In the genomic region with DNA sequence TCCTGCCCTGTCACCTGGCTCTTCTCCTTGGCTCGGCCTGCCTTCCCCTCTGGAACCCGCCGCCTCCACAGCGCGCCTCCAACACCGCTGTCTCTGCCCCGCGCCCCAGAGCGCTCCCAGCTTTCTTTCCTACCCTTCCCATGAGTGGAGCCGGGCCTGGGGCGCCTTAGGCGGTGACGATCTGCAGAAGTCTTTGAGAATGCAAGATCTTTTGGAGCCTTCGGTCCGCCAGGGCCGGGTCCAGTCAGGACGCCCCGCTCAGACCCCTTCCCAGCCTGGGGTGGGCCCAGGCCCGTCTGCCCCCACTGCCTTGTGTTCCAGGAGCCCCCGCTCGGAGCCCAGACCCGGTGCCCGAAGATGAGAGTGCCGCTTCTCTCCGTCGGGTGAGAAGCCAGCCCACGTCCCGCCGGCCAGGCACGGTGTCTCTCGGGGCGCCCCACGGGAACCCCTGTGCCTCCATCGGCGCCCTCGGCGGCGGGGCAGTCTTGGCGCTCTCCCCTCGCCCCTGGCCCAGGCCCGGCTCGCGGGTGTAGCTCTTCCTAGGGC, we compare ENCODE assay signal across 10 cellular contexts. TPM values are rescaled to one million over a fixed set of nuclear protein-coding genes. Genes with fewer than 3 reads are reported as not detected.
DNase-seq lines count a peak whose midpoint lies in the region; ATAC-seq, FAIRE-seq and TF ChIP-seq lines count a peak whose summit lies in the region.
"Had no signal": no experiment of that assay in that cellular context is flagged by ENCODE, and none has a peak within 500 bp of the region (broad histone marks: within the 10 kb centered on the region; RNA-seq: fewer than 3 reads in every experiment).

No MANE protein-coding gene starts in this region.

- H3K14ac ChIP-seq in H9 (ENCODE audit: insufficient read depth, low read length), result no peak overlapping the region; the same call in 1 of the 2 replicates

- no peak overlapping the region for H4K5ac ChIP-seq in H9 (ENCODE audit: insufficient read length, low read depth, low read length)

- H3K27ac Mint-ChIP-seq in H9 (no peak overlapping the region), brain (no peak overlapping the region)

- no peaks in the 10 kb centered on the region for H3K36me3 ChIP-seq in kidney (ENCODE audit: control insufficient read depth in 1 of 2, insufficient read depth in 2 of 2, low read length in 2 of 2)
- H3K36me3 ChIP-seq in skeletal muscle satellite cell (ENCODE audit: insufficient read depth, low read length), result no peaks in the 10 kb centered on the region
- H3K36me3 ChIP-seq in PC-9 (ENCODE audit: low read depth), result no peaks in the 10 kb centered on the region
- no peaks in the 10 kb centered on the region for H3K36me3 ChIP-seq in left lung

- H2AFZ ChIP-seq in H9 (ENCODE audit: low read length) (no peak overlapping the region), PC-9 (no peak overlapping the region)

- CTCF ChIA-PET in PC-9 (lab: Charles Lee), result no interaction called here

- no peak overlapping the region for H2BK20ac ChIP-seq in H9 (ENCODE audit: low read depth, low read length, poor library complexity, severe bottlenecking)

- H3K79me1 ChIP-seq in H9 (ENCODE audit: insufficient read depth, low read depth, low read length, poor library complexity, severe bottlenecking), result no peaks in the 10 kb centered on the region

- H3K56ac ChIP-seq in H9 (ENCODE audit: insufficient read length, low read depth, low read length), result no peak overlapping the region

- no peak overlapping the region for H2BK120ac ChIP-seq in H9 (ENCODE audit: low read depth, low read length, poor library complexity, severe bottlenecking)

- TF ChIP-seq CTCF in H9 (conservative IDR thresholded peaks at IDR 0.05) (no peak), brain (conservative IDR thresholded peaks at IDR 0.05) (no peak), kidney (IDR thresholded peaks at IDR 0.05; ENCODE audit: borderline replicate concordance, extremely low read depth, insufficient read depth) (no peak), PC-9 (conservative IDR thresholded peaks at IDR 0.05) (no peak), left lung (IDR thresholded peaks at IDR 0.05) (no peak)

- H3K4me3 Mint-ChIP-seq in H9 (peak overlapping the region; percentile 63 to 85), brain (peak overlapping the region; percentile 81 to 86 (median 85))

- no peak overlapping the region for H3K9ac ChIP-seq in H9 (ENCODE audit: extremely low read depth, insufficient read length, low read length)
- H3K9ac ChIP-seq in kidney (ENCODE audit: low read length in 2 of 2), result no peak overlapping the region
- no peak overlapping the region for H3K9ac ChIP-seq in skeletal muscle satellite cell (ENCODE audit: low read depth, low read length)

- no peaks in the 10 kb centered on the region for H4K20me1 ChIP-seq in H9 (ENCODE audit: control insufficient read depth, insufficient read depth, insufficient read length)
- H4K20me1 ChIP-seq in PC-9 (ENCODE audit: insufficient read depth), result no peaks in the 10 kb centered on the region

- DNase-seq in H9 (peak; percentile 67), kidney (peak; percentile 78), PC-9 (no peak), left lung (no peak), DMS 273 treated with DMSO at 0.1 percent for 48 hours (lab: John Stamatoyannopoulos, UW) (no peak)
- DNase-seq in activated CD4-positive, alpha-beta T cell treated with anti-CD3 and anti-CD28 coated beads, Interleukin-2, amount 50 U/mL, for 4 hours, result no peak
- DNase-seq: NCI-H1105, SIG-M5 had no signal

- no peak for ATAC-seq in left lung

- H3K4me1 ChIP-seq in H9 (ENCODE audit: insufficient read depth, low read length) (no peaks in the 10 kb centered on the region), kidney (ENCODE audit: control insufficient read depth in 1 of 2, insufficient read depth in 1 of 2, low read depth in 1 of 2, low read length in 2 of 2) (no peaks in the 10 kb centered on the region), skeletal muscle satellite cell (ENCODE audit: control insufficient read depth, insufficient read depth, low read length) (peaks cover 7% of the 10 kb centered on the region), PC-9 (replicated peaks; ENCODE audit: insufficient read depth) (no peaks in the 10 kb centered on the region), left lung (peaks cover 8 to 10% of the 10 kb centered on the region in 2 donors)

- peak overlapping the region in 1 of 2 donors; percentile 30 for H3K4me3 ChIP-seq in kidney (ENCODE audit: low read length in 2 of 2)
- H3K4me3 ChIP-seq in skeletal muscle satellite cell (ENCODE audit: low read length), result peak overlapping the region; percentile 68
- no peak overlapping the region for H3K4me3 ChIP-seq in PC-9
- peak overlapping the region in 1 of 2 donors; percentile 7 for H3K4me3 ChIP-seq in left lung

- H3K23ac ChIP-seq in H9 (ENCODE audit: insufficient read length, low read depth, low read length), result no peak overlapping the region

- WGBS in H9 (ENCODE audit: extremely low coverage, insufficient read length, low lambda C conversion rate), result no CpG with 5 or more reads among the region's 43 CpGs

- H3K4me1 Mint-ChIP-seq in H9 (peaks cover 15 to 48% of the 10 kb centered on the region in 2 experiments), brain (peaks cover 56% of the 10 kb centered on the region)

- H2AK5ac ChIP-seq in H9 (ENCODE audit: insufficient read length, low read length), result no peak overlapping the region

- H3K4me2 ChIP-seq in H9 (ENCODE audit: insufficient read depth, insufficient read length, low read length) (peak overlapping the region; percentile 88), skeletal muscle satellite cell (ENCODE audit: low read length) (peak overlapping the region; percentile 83), PC-9 (no peak overlapping the region)

- no peak overlapping the region for H2BK12ac ChIP-seq in H9 (ENCODE audit: insufficient read length, low read depth, low read length)

- H2BK15ac ChIP-seq in H9 (ENCODE audit: low read depth, low read length), result no peak overlapping the region

- H3T11ph ChIP-seq in H9 (ENCODE audit: low read length), result no peak overlapping the region

- H3K36me3 Mint-ChIP-seq in H9 (ENCODE audit: insufficient read depth in 1 of 3, low read depth in 3 of 3), result no peaks in the 10 kb centered on the region
- no peaks in the 10 kb centered on the region for H3K36me3 Mint-ChIP-seq in brain

- BruUV-seq in PC-9 (replicated peaks; lab: Mats Ljungman, UMichigan), result no TSS peak

- H3K27me3 ChIP-seq in H9 (ENCODE audit: insufficient read depth, low read length) (peaks cover 20% of the 10 kb centered on the region), skeletal muscle satellite cell (ENCODE audit: control insufficient read depth, insufficient read depth, low read length) (peaks cover 90% of the 10 kb centered on the region), PC-9 (ENCODE audit: insufficient read depth, low read depth) (peaks cover 25% of the 10 kb centered on the region), left lung (peaks cover 59 to 99% of the 10 kb centered on the region in 2 donors)

- H3F3A ChIP-seq in PC-9 (ENCODE audit: insufficient read depth, low read depth), result no peaks in the 10 kb centered on the region

- H3K23me2 ChIP-seq in H9 (ENCODE audit: insufficient read length, low read depth, low read length, poor library complexity, severe bottlenecking), result peaks cover 15% of the 10 kb centered on the region

- no peaks in the 10 kb centered on the region; a peak in 1 of 5 replicates for H3K9me3 Mint-ChIP-seq in H9
- H3K9me3 Mint-ChIP-seq in brain, result peaks cover 0 to 12% (median 5%) of the 10 kb centered on the region in 5 experiments

- H4K8ac ChIP-seq in H9 (replicated peaks; ENCODE audit: insufficient read length, low read depth, low read length), result no peak overlapping the region

- H3K79me2 ChIP-seq in H9 (ENCODE audit: insufficient read depth, low read length) (no peaks in the 10 kb centered on the region), PC-9 (ENCODE audit: low read depth) (no peaks in the 10 kb centered on the region)

- no peak overlapping the region for H3K4ac ChIP-seq in H9 (ENCODE audit: low read depth, low read length)

- FAIRE-seq in kidney (lab: Jason Lieb, UNC), result no peak

- H3K9me3 ChIP-seq in H9 (ENCODE audit: control insufficient read depth, low read depth, low read length), result no peaks in the 10 kb centered on the region
- H3K9me3 ChIP-seq in kidney (ENCODE audit: control insufficient read depth in 1 of 2, low read length in 2 of 2), result no peaks in the 10 kb centered on the region
- H3K9me3 ChIP-seq in skeletal muscle satellite cell (replicated peaks; ENCODE audit: low read length), result no peaks in the 10 kb centered on the region
- H3K9me3 ChIP-seq in PC-9 (ENCODE audit: insufficient read depth, low read depth), result no peaks in the 10 kb centered on the region
- H3K9me3 ChIP-seq in left lung, result no peaks in the 10 kb centered on the region

- H3K27ac ChIP-seq in H9 (ENCODE audit: insufficient read length, low read depth, low read length) (no peak overlapping the region), kidney (ENCODE audit: low read depth in 2 of 2, low read length in 2 of 2) (no peak overlapping the region), PC-9 (no peak overlapping the region), left lung (no peak overlapping the region)

- intact Hi-C loops in kidney (cut with DNase I), result no loop called here
- intact Hi-C loops in PC-9 (cut with micrococcal nuclease; ENCODE audit: unreplicated experiment), result no loop called here
- intact Hi-C loops in left lung (cut with DNase I), result no loop called here

- POLR2A ChIA-PET in PC-9 (lab: Charles Lee; ENCODE audit: unreplicated experiment), result no interaction called here

- no peak overlapping the region for H3K18ac ChIP-seq in H9 (ENCODE audit: insufficient read length, low read depth, low read length)

- H3K27me3 Mint-ChIP-seq in H9 (ENCODE audit: low read depth) (peaks cover 94% of the 10 kb centered on the region), brain (peaks cover 97% of the 10 kb centered on the region)

- H4K91ac ChIP-seq in H9 (ENCODE audit: insufficient read length, low read depth, low read length), result no peak overlapping the region

- H2BK5ac ChIP-seq in H9 (ENCODE audit: insufficient read length, low read length), result no peak overlapping the region

- no peaks in the 10 kb centered on the region for H3K9me2 ChIP-seq in PC-9 (ENCODE audit: insufficient read depth)

RNA-seq across cellular contexts. Expression of gene MRM1, which starts 40.0 kb away (rescaled TPM):
- total RNA-seq in H9 (2021) (10.3 and 11.6 TPM in 2 replicates), kidney (8.3 TPM), PC-9 (2021) (9.6 and 10.9 TPM in 2 replicates), left lung (1 to 10 TPM; 5.2 to 6.4 TPM)
- polyA plus RNA-seq in brain (ENCODE audit: insufficient read depth, low read depth, low replicate concordance) (3.8 TPM), kidney (ENCODE audit: insufficient read depth, low read depth, low replicate concordance) (12.4 TPM)
- 6.6 and 7.4 TPM in 2 replicates for total RNA-seq in skeletal muscle satellite cell (2012; rRNA removed)

RNA-seq across cellular contexts. Expression of gene DHRS11, which starts 49.7 kb away (rescaled TPM):
- 27.4 and 27.9 TPM in 2 replicates for total RNA-seq in H9 (2021)
- 27.1 TPM for polyA plus RNA-seq in brain (ENCODE audit: insufficient read depth, low read depth, low replicate concordance)
- total RNA-seq in kidney, result 11.8 TPM
- 40.7 TPM for polyA plus RNA-seq in kidney (ENCODE audit: insufficient read depth, low read depth, low replicate concordance)
- 7.6 and 9.4 TPM in 2 replicates for total RNA-seq in skeletal muscle satellite cell (2012; rRNA removed)
- 18.0 and 24.2 TPM in 2 replicates for total RNA-seq in PC-9 (2021)
- 10 to 100 TPM in 1 of 2 donors, 1 to 10 TPM in 1; 9.3 to 12.7 TPM for total RNA-seq in left lung

Comparison
In these comparisons a context has a peak if more than half of its experiments do, and no peak if none do; other contexts are left out.
1. DNase-seq: peak in H9 (single experiment) and kidney (single experiment); none in PC-9 (0 of 2), activated CD4-positive, alpha-beta T cell treated with anti-CD3 and anti-CD28 coated beads, Interleukin-2, amount 50 U/mL, for 4 hours (0 of 2), left lung (0 of 2) and DMS 273 treated with DMSO at 0.1 percent for 48 hours (single experiment).